ENCODE assay signal across 8 cellular contexts in the genomic region with DNA sequence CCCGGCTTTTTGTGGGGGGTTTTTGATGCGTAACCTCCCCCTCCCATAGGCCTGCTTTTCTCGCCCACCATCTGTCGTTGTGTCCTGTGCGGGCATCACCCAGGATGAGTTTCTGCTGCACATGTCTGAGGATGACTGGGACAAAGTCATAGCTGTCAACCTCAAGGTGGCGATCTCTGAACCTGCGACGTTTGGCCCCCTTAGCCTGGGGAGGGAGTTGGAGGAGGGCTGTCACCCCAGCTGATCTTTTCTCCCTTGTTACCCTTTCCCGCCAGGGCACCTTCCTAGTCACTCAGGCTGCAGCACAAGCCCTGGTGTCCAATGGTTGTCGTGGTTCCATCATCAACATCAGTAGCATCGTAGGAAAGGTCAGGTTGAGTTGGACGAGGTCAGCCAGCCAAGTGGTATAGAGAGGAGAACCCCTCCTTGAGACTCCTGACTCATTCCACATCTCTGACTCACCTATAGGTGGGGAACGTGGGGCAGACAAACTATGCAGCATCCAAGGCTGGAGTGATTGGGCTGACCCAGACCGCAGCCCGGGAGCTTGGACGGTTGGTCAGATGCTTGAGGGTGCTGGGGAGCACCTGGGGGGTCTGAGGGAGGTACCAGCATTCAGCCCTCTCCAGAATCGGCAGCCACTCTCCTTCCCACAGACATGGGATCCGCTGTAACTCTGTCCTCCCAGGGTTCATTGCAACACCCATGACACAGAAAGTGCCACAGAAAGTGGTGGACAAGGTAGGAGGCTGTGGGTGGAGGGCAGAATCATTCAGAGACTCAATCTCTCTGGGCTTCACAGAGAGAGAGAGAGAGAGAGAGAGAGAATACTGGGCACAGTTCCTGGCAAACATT. TPM values are rescaled to one million over a fixed set of nuclear protein-coding genes. Genes with fewer than 3 reads are reported as not detected.
DNase-seq lines count a peak whose midpoint lies in the region; TF ChIP-seq lines count a peak whose summit lies in the region.

No MANE protein-coding gene starts in this region.

- TF ChIP-seq CTCF in OCI-LY1 (IDR thresholded peaks at IDR 0.05; ENCODE audit: low read length) (peak; percentile 42; the same call in 1 of the 2 replicates), mammary epithelial cell (conservative IDR thresholded peaks at IDR 0.05 in 1 of 2, IDR thresholded peaks at IDR 0.05 in 1 of 2; ENCODE audit: extremely low read depth in 1 of 2, insufficient read depth in 1 of 2, low read depth in 1 of 2, low read length in 2 of 2) (no peak)

- DNase-seq in DMS 273 (lab: John Stamatoyannopoulos, UW; ENCODE audit: unreplicated experiment) = peak; percentile 80
- no peak for DNase-seq in DMS 273 treated with DMSO at 0.1 percent for 48 hours (lab: John Stamatoyannopoulos, UW)
- peak; percentile 73 for DNase-seq in mammary epithelial cell
- DNase-seq in NCI-H2107 (lab: John Stamatoyannopoulos, UW) = no peak
- DNase-seq in SJCRH30 = no peak
- DNase-seq in COLO829 (ENCODE audit: low spot score) = no peak

- dilution Hi-C loops in mammary epithelial cell (cut with HindIII; ENCODE audit: low sequenced_read_pairs) = no loop called here

- no peaks in the 10 kb centered on the region for H3K9me3 ChIP-seq in OCI-LY1 (ENCODE audit: low read length)
- H3K9me3 ChIP-seq in mammary epithelial cell (replicated peaks; ENCODE audit: insufficient read depth, low read length) = no peaks in the 10 kb centered on the region
- H3K9me3 ChIP-seq in mucosa of stomach (ENCODE audit: control insufficient read depth, low read length) = no peaks in the 10 kb centered on the region
- H3K9me3 ChIP-seq in SJCRH30 (replicated peaks) = no peaks in the 10 kb centered on the region

- H3K27ac ChIP-seq in OCI-LY1 (ENCODE audit: low read depth, low read length, poor library complexity, severe bottlenecking) (no peak overlapping the region), mammary epithelial cell (ENCODE audit: insufficient read depth, low read depth, low read length) (peak overlapping the region; percentile 71), SJCRH30 (no peak overlapping the region)

- CTCF ChIA-PET in mammary epithelial cell (lab: Charles Lee; ENCODE audit: low non-redundant PET) = interaction anchor here (0.6 kb wide), 2 partner anchors 11 to 43 kb away, joined by 3 to 8 read pairs; no protein-coding TSS in a partner anchor

- in situ Hi-C loops in mammary epithelial cell (cut with MboI; ENCODE audit: low sequenced_read_pairs in 2 of 2) = no loop called here

- intact Hi-C loops in mammary epithelial cell (cut with micrococcal nuclease) = no loop called here

- WGBS in mammary epithelial cell (ENCODE audit: low coverage, missing lambda C conversion rate) = 41% methylated on average over 16 of the region's 18 CpGs

- no peak overlapping the region for H2AFZ ChIP-seq in OCI-LY1 (ENCODE audit: low read length)
- peak overlapping the region; percentile 91 for H2AFZ ChIP-seq in mammary epithelial cell (ENCODE audit: low read depth, low read length)

- peak overlapping the region; percentile 86 for H3K4me2 ChIP-seq in OCI-LY1 (ENCODE audit: low read length)
- peak overlapping the region; percentile 98 for H3K4me2 ChIP-seq in mammary epithelial cell (ENCODE audit: insufficient read depth, low read depth, low read length)

- H3K27me3 ChIP-seq in OCI-LY1 (ENCODE audit: insufficient read depth, low read length) (no peaks in the 10 kb centered on the region), mammary epithelial cell (ENCODE audit: insufficient read depth, low read length) (no peaks in the 10 kb centered on the region), mucosa of stomach (ENCODE audit: control insufficient read depth, insufficient read depth, low read length) (no peaks in the 10 kb centered on the region), SJCRH30 (no peaks in the 10 kb centered on the region)

- no peaks in the 10 kb centered on the region for H3K79me2 ChIP-seq in OCI-LY1 (ENCODE audit: insufficient read depth, low read length)
- H3K79me2 ChIP-seq in mammary epithelial cell (ENCODE audit: insufficient read depth, low read length) = peaks cover 38% of the 10 kb centered on the region

- H3K4me1 ChIP-seq in OCI-LY1 (ENCODE audit: insufficient read depth, low read length, severe bottlenecking) = peaks cover 46% of the 10 kb centered on the region
- H3K4me1 ChIP-seq in mammary epithelial cell (ENCODE audit: insufficient read depth, low read length) = peaks cover 39% of the 10 kb centered on the region
- peaks cover 43% of the 10 kb centered on the region for H3K4me1 ChIP-seq in mucosa of stomach (ENCODE audit: control insufficient read depth, insufficient read depth, low read length)
- H3K4me1 ChIP-seq in SJCRH30 = peaks cover 16% of the 10 kb centered on the region

- no peaks in the 10 kb centered on the region for H3K9me2 ChIP-seq in OCI-LY1 (ENCODE audit: low read depth, low read length)

- H3K9ac ChIP-seq in OCI-LY1 (ENCODE audit: low read length) = peak overlapping the region; percentile 86
- no peak overlapping the region for H3K9ac ChIP-seq in mammary epithelial cell (ENCODE audit: insufficient read depth, low read length)
- peak overlapping the region; percentile 55 for H3K9ac ChIP-seq in mucosa of stomach (ENCODE audit: low read length)

- BruUV-seq in mammary epithelial cell (replicated peaks; lab: Mats Ljungman, UMichigan) = no TSS peak

- H4K20me1 ChIP-seq in OCI-LY1 (ENCODE audit: insufficient read depth, low read length) = no peaks in the 10 kb centered on the region
- H4K20me1 ChIP-seq in mammary epithelial cell (ENCODE audit: insufficient read depth, low read length) = no peaks in the 10 kb centered on the region

- 0 out of 2 replicates have a peak, but pooled peaks cover 4% of the 10 kb centered on the region for H3F3A ChIP-seq in OCI-LY1 (ENCODE audit: insufficient read depth, low read length)

- H3K4me3 ChIP-seq in OCI-LY1 (ENCODE audit: low read depth, low read length, poor library complexity, severe bottlenecking) (peak overlapping the region; percentile 90), mammary epithelial cell (replicated peaks in 1 of 3; ENCODE audit: insufficient read depth in 1 of 3, low read depth in 2 of 3, low read length in 3 of 3) (peak overlapping the region; percentile 69 to 95 (median 75)), mucosa of stomach (ENCODE audit: low read length) (peak overlapping the region; percentile 35), SJCRH30 (no peak overlapping the region)

- H3K36me3 ChIP-seq in OCI-LY1 (ENCODE audit: insufficient read depth, low read length) (peaks cover 33% of the 10 kb centered on the region; the same call in 1 of the 2 replicates), mammary epithelial cell (ENCODE audit: insufficient read depth, low read length) (peaks cover 10% of the 10 kb centered on the region), mucosa of stomach (ENCODE audit: control insufficient read depth, insufficient read depth, low read length) (peaks cover 23% of the 10 kb centered on the region), SJCRH30 (peaks cover 24% of the 10 kb centered on the region)

RNA-seq across cellular contexts. Expression of gene HSD17B8, which starts 0.9 kb away (rescaled TPM):
- 10 to 100 TPM in 1 of 2 donors, 1 to 10 TPM in 1; 4.7 to 16.0 TPM for total RNA-seq in mammary epithelial cell
- 25.7 TPM for polyA plus RNA-seq in mammary epithelial cell
- polyA minus RNA-seq in mammary epithelial cell = 4.4 TPM
- 1.0 and 1.5 TPM in 2 replicates for total RNA-seq in SJCRH30 (2014; rRNA removed; shearing (Covaris generic))

RNA-seq across cellular contexts. Expression of gene RING1, which starts 2.9 kb away (rescaled TPM):
- total RNA-seq in mammary epithelial cell = 10 to 100 TPM; 13.0 to 31.8 TPM
- 17.0 TPM for polyA plus RNA-seq in mammary epithelial cell
- polyA minus RNA-seq in mammary epithelial cell = 22.9 TPM
- total RNA-seq in SJCRH30 (2014; rRNA removed; shearing (Covaris generic)) = 14.9 and 16.4 TPM in 2 replicates

RNA-seq across cellular contexts. Expression of gene SLC39A7, which starts 4.7 kb away (rescaled TPM):
- 10 to 100 TPM; 52.8 to 99.3 TPM for total RNA-seq in mammary epithelial cell
- polyA plus RNA-seq in mammary epithelial cell = 50.5 TPM
- polyA minus RNA-seq in mammary epithelial cell = 73.0 TPM
- total RNA-seq in SJCRH30 (2014; rRNA removed; shearing (Covaris generic)) = 71.8 and 75.1 TPM in 2 replicates

RNA-seq across cellular contexts. Expression of gene RXRB, which starts 4.9 kb away (rescaled TPM):
- total RNA-seq in mammary epithelial cell = 10 to 100 TPM; 15.0 to 30.7 TPM
- 24.8 TPM for polyA plus RNA-seq in mammary epithelial cell
- 31.6 TPM for polyA minus RNA-seq in mammary epithelial cell
- total RNA-seq in SJCRH30 (2014; rRNA removed; shearing (Covaris generic)) = 24.4 and 25.9 TPM in 2 replicates

RNA-seq across cellular contexts. Expression of gene COL11A2, which starts 13.1 kb away (rescaled TPM):
- under 1 TPM; 0.17 to 0.45 TPM for total RNA-seq in mammary epithelial cell
- polyA plus RNA-seq in mammary epithelial cell = 0.12 TPM
- not detected for polyA minus RNA-seq in mammary epithelial cell
- total RNA-seq in SJCRH30 (2014; rRNA removed; shearing (Covaris generic)) = 3.8 and 4.0 TPM in 2 replicates

Comparison
In these comparisons a context has a peak if more than half of its experiments do, and no peak if none do; other contexts are left out.
1. DNase-seq: peak in DMS 273 (single experiment) and mammary epithelial cell (single experiment); none in DMS 273 treated with DMSO at 0.1 percent for 48 hours (single experiment), NCI-H2107 (single experiment), SJCRH30 (0 of 2) and COLO829 (single experiment).